Comparison of ENCODE assay signal across 19 cellular contexts in genomic region chr17:57110152-57110542, GRCh38. TPM values are rescaled to one million over a fixed set of nuclear protein-coding genes. Genes with fewer than 3 reads are reported as not detected.
DNase-seq lines count a peak whose midpoint lies in the region; ATAC-seq and TF ChIP-seq lines count a peak whose summit lies in the region.
"Had no signal": no experiment of that assay in that cellular context is flagged by ENCODE, and none has a peak within 500 bp of the region (broad histone marks: within the 10 kb centered on the region; RNA-seq: fewer than 3 reads in every experiment).

No MANE protein-coding gene starts in this region.

- no peak overlapping the region for H3K4me3 ChIP-seq in endodermal cell (ENCODE audit: low read length)
- H3K4me3 ChIP-seq in subcutaneous abdominal adipose tissue (ENCODE audit: low read depth in 1 of 5, low read length in 5 of 5): no peak overlapping the region
- no peak overlapping the region for H3K4me3 ChIP-seq in mucosa of descending colon
- H3K4me3 ChIP-seq: colonic mucosa, left lung, smooth muscle cell had no signal

- H3K9me3 ChIP-seq in endodermal cell (ENCODE audit: control insufficient read depth, low read length): no peaks in the 10 kb centered on the region
- H3K9me3 ChIP-seq in subcutaneous abdominal adipose tissue (ENCODE audit: control insufficient read depth in 5 of 5, low read length in 5 of 5): no peaks in the 10 kb centered on the region
- H3K9me3 ChIP-seq in mucosa of descending colon: no peaks in the 10 kb centered on the region
- H3K9me3 ChIP-seq: colonic mucosa, left lung, neutrophil had no signal

- H3K27ac Mint-ChIP-seq in endodermal cell (peak overlapping the region; percentile 42), mesothelial cell of epicardium (no peak overlapping the region)
- H3K27ac Mint-ChIP-seq: activated CD4-positive, alpha-beta T cell treated with anti-CD3 and anti-CD28 coated beads, Interleukin-2, amount 10 ng/mL, durations not matched to agents 24 days and 14 days; activated T-cell treated with anti-CD3 and anti-CD28 coated beads, Interleukin-2, amount 50 U/mL, for 24 hours had no signal

- DNase-seq in G401 (ENCODE audit: low spot score): peak; percentile 22
- no peak for DNase-seq in endodermal cell
- DNase-seq in mesothelial cell of epicardium (ENCODE audit: low spot score in 2 of 2, unreplicated experiment in 2 of 2): no peak
- no peak for DNase-seq in mucosa of descending colon
- DNase-seq: ACHN; activated CD4-positive, alpha-beta T cell treated with anti-CD3 and anti-CD28 coated beads, Interleukin-2, amount 10 ng/mL, durations not matched to agents 24 days and 14 days; activated T-cell treated with anti-CD3 and anti-CD28 coated beads, Interleukin-2, amount 50 U/mL, for 24 hours; Karpas-422; left lung; NCI-H1417 treated with DMSO at 0.1 percent for 48 hours; NCI-H2227 treated with DMSO at 0.1 percent for 48 hours; stimulated activated naive CD8-positive, alpha-beta T cell treated with anti-CD3 and anti-CD28 coated beads, Interleukin-15, Interleukin-2, amounts not matched to agents 100 U/mL and 50 U/mL, for 24 hours had no signal

- no peaks in the 10 kb centered on the region for H3K27me3 Mint-ChIP-seq in endodermal cell (ENCODE audit: insufficient read depth)
- no peaks in the 10 kb centered on the region for H3K27me3 Mint-ChIP-seq in mesothelial cell of epicardium (ENCODE audit: low read depth)
- H3K27me3 Mint-ChIP-seq: activated CD4-positive, alpha-beta T cell treated with anti-CD3 and anti-CD28 coated beads, Interleukin-2, amount 10 ng/mL, durations not matched to agents 24 days and 14 days; activated T-cell treated with anti-CD3 and anti-CD28 coated beads, Interleukin-2, amount 50 U/mL, for 24 hours had no signal

- peaks cover 14% of the 10 kb centered on the region for H3K36me3 Mint-ChIP-seq in endodermal cell (ENCODE audit: low read depth)
- peaks cover 14% of the 10 kb centered on the region for H3K36me3 Mint-ChIP-seq in mesothelial cell of epicardium

- H3K9ac ChIP-seq in endodermal cell (ENCODE audit: extremely low read depth, low read length, poor library complexity, severe bottlenecking): no peak overlapping the region
- no peak overlapping the region for H3K9ac ChIP-seq in subcutaneous abdominal adipose tissue (ENCODE audit: low read length in 5 of 5)

- intact Hi-C loops in mucosa of descending colon (cut with DNase I, micrococcal nuclease): no loop called here

- peaks cover 10% of the 10 kb centered on the region for H3K4me1 Mint-ChIP-seq in endodermal cell
- H3K4me1 Mint-ChIP-seq in mesothelial cell of epicardium: peaks cover 13% of the 10 kb centered on the region

- 60 to 77% methylated on average over 1 to 5 of the region's 5 CpGs for WGBS in endodermal cell (ENCODE audit: insufficient coverage in 1 of 2, insufficient read length in 1 of 2), 2 experiments

- H3K9me3 Mint-ChIP-seq in endodermal cell (no peaks in the 10 kb centered on the region), mesothelial cell of epicardium (no peaks in the 10 kb centered on the region)
- H3K9me3 Mint-ChIP-seq: activated CD4-positive, alpha-beta T cell treated with anti-CD3 and anti-CD28 coated beads, Interleukin-2, amount 10 ng/mL, durations not matched to agents 24 days and 14 days; activated T-cell treated with anti-CD3 and anti-CD28 coated beads, Interleukin-2, amount 50 U/mL, for 24 hours had no signal

- TF ChIP-seq CTCF in endodermal cell (conservative IDR thresholded peaks at IDR 0.05) (no peak), mesothelial cell of epicardium (IDR thresholded peaks at IDR 0.05; ENCODE audit: unreplicated experiment) (peak; percentile 21), mucosa of descending colon (IDR thresholded peaks at IDR 0.05) (no peak)

- peaks cover 6% of the 10 kb centered on the region for H3K4me1 ChIP-seq in endodermal cell (ENCODE audit: control insufficient read depth, insufficient read depth, low read length)
- peaks cover 18 to 65% (median 60%) of the 10 kb centered on the region in 5 donors for H3K4me1 ChIP-seq in subcutaneous abdominal adipose tissue (ENCODE audit: control insufficient read depth in 5 of 5, insufficient read depth in 5 of 5, low read length in 5 of 5)
- H3K4me1 ChIP-seq in mucosa of descending colon (ENCODE audit: low read depth): peaks cover 49% of the 10 kb centered on the region

- no peak for ATAC-seq in HG03135 (IDR thresholded peaks at IDR 0.05; ENCODE audit: unreplicated experiment)
- no peak for ATAC-seq in GM18867 (IDR thresholded peaks at IDR 0.05; ENCODE audit: unreplicated experiment)
- ATAC-seq in mucosa of descending colon: no peak
- no peak for ATAC-seq in HG03520 (IDR thresholded peaks at IDR 0.05; ENCODE audit: unreplicated experiment)
- ATAC-seq: stimulated activated naive CD8-positive, alpha-beta T cell treated with anti-CD3 and anti-CD28 coated beads, Interleukin-15, Interleukin-2, amounts not matched to agents 100 U/mL and 50 U/mL, for 24 hours had no signal

- H3K27ac ChIP-seq in endodermal cell (ENCODE audit: low read depth, low read length) (no peak overlapping the region), subcutaneous abdominal adipose tissue (ENCODE audit: low read depth, low read length) (peak overlapping the region; percentile 61)
- H3K27ac ChIP-seq: neutrophil had no signal

- no peaks in the 10 kb centered on the region for H3K27me3 ChIP-seq in endodermal cell (ENCODE audit: control insufficient read depth, insufficient read depth, low read length, poor library complexity, severe bottlenecking)
- no peaks in the 10 kb centered on the region for H3K27me3 ChIP-seq in subcutaneous abdominal adipose tissue (ENCODE audit: control insufficient read depth in 5 of 5, insufficient read depth in 4 of 5, low read length in 5 of 5)
- H3K27me3 ChIP-seq: colonic mucosa, left lung, neutrophil had no signal

- H3K4me3 Mint-ChIP-seq in endodermal cell: no peak overlapping the region
- H3K4me3 Mint-ChIP-seq in mesothelial cell of epicardium: no peak overlapping the region
- H3K4me3 Mint-ChIP-seq: activated CD4-positive, alpha-beta T cell treated with anti-CD3 and anti-CD28 coated beads, Interleukin-2, amount 10 ng/mL, durations not matched to agents 24 days and 14 days; activated T-cell treated with anti-CD3 and anti-CD28 coated beads, Interleukin-2, amount 50 U/mL, for 24 hours had no signal

- in situ Hi-C loops in G401 (cut with HindIII; ENCODE audit: low sequenced_read_pairs): no loop called here

- H3K36me3 ChIP-seq in endodermal cell (ENCODE audit: control insufficient read depth, insufficient read depth, low read length) (peaks cover 16% of the 10 kb centered on the region), subcutaneous abdominal adipose tissue (ENCODE audit: control insufficient read depth in 5 of 5, insufficient read depth in 5 of 5, low read length in 5 of 5) (peaks cover 0 to 42% (median 33%) of the 10 kb centered on the region in 5 donors), mucosa of descending colon (ENCODE audit: low read depth) (peaks cover 5% of the 10 kb centered on the region)
- H3K36me3 ChIP-seq: colonic mucosa had no signal

RNA-seq across cellular contexts. Expression of gene AKAP1, which starts 25.1 kb away (rescaled TPM):
- 5.4 and 5.7 TPM in 2 replicates for total RNA-seq in G401 (2014; rRNA removed; shearing (Covaris generic))
- 10 to 100 TPM; 11.6 to 18.5 TPM for total RNA-seq in endodermal cell
- polyA plus RNA-seq in endodermal cell (2013, experiment 1 of 2): 17.3 TPM
- 12.7 TPM for polyA plus RNA-seq in endodermal cell (2013, experiment 2 of 2)
- total RNA-seq in mesothelial cell of epicardium: 26.4 to 30.7 TPM (median 27.5 TPM) in 3 replicates
- total RNA-seq in mucosa of descending colon: 100 to 1,000 TPM; 131 to 194 (median 155) TPM
